ENCODE assay signal across 1 cellular context in the genomic region with DNA sequence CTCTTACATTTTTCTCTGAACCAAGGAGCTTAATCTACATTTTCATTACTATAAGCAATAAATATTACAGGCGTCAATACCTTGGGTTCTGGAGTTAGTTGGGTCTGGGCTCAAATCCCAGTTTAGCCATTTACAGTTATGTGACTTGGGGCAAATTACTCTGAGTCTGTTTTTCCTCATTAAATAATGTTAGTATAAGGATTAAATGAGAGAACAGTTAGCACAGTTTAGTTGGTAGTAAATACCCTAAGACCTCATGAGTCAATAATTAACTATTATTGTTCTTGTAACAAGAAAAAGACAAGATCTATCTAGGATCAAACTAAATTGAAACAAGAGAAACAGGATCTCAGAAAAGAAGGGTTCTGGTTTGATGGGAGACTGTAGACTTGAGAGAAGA.
TF ChIP-seq lines count a peak whose summit lies in the region.

No MANE protein-coding gene starts in this region.

TF ChIP-seq in K562, 482 proteins besides CTCF, POLR2A, EP300 and RAD21:
- TF ChIP-seq SMAD1 (IDR thresholded peaks at IDR 0.05; ENCODE audit: low read depth, low read length, partially characterized antibody) (no peak), ZNF444 (CRISPR knock-in tag; IDR thresholded peaks at IDR 0.05) (0 out of 2 replicates have a peak, but pooled peaks have one; percentile 31)
